8 cellular contexts compared by ENCODE assay signal in genomic region chr9:15423328-15423985, GRCh38. TPM values are rescaled to one million over a fixed set of nuclear protein-coding genes. Genes with fewer than 3 reads are reported as not detected.
A peak's percentile ranks its signal among the peaks of the same experiment; 100 is the strongest.
DNase-seq lines count a peak whose midpoint lies in the region; ATAC-seq, FAIRE-seq and TF ChIP-seq lines count a peak whose summit lies in the region.

No MANE protein-coding gene starts in this region.

- intact Hi-C loops in esophagus muscularis mucosa (cut with DNase I), result loop anchor here (5.0 to 10.0 kb wide), 3 partner anchors 51 to 129 kb away; partner anchors contain the start of gene CCDC171

- TF ChIP-seq CTCF in esophagus muscularis mucosa (IDR thresholded peaks at IDR 0.05), result no peak

- no peak for TF ChIP-seq POLR2A in H54 (IDR thresholded peaks at IDR 0.05; ENCODE audit: low read depth, low read length)
- no peak for TF ChIP-seq POLR2A in esophagus muscularis mucosa (IDR thresholded peaks at IDR 0.05; ENCODE audit: low read depth)

- H3K27ac ChIP-seq in esophagus muscularis mucosa (replicated peaks in 1 of 4), result peak overlapping the region; percentile 90 to 94 (median 92)

- H3K27me3 ChIP-seq in esophagus muscularis mucosa (no peaks in the 10 kb centered on the region), neuron (ENCODE audit: insufficient read depth, low read length) (no peaks in the 10 kb centered on the region)

- peaks cover 30 to 43% (median 43%) of the 10 kb centered on the region in 4 donors for H3K4me1 ChIP-seq in esophagus muscularis mucosa
- peaks cover 21% of the 10 kb centered on the region for H3K4me1 ChIP-seq in neuron (ENCODE audit: insufficient read depth, low read length)

- H3K36me3 ChIP-seq in esophagus muscularis mucosa, result peaks cover 7 to 30% (median 18%) of the 10 kb centered on the region in 4 donors
- peaks cover 31% of the 10 kb centered on the region for H3K36me3 ChIP-seq in neuron (ENCODE audit: insufficient read depth, low read length)

- no peak for TF ChIP-seq EP300 in esophagus muscularis mucosa (IDR thresholded peaks at IDR 0.05)

- peak overlapping the region; percentile 51 for H2AFZ ChIP-seq in neuron (ENCODE audit: low read depth, low read length)

- DNase-seq in AG08396 (ENCODE audit: low spot score), result peak; percentile 54
- DNase-seq in H54 (ENCODE audit: insufficient read length, low spot score), result no peak
- DNase-seq in esophagus muscularis mucosa (ENCODE audit: extremely low spot score), result no peak
- no peak for DNase-seq in NCI-H226
- no peak for DNase-seq in DMS153 treated with DMSO at 0.1 percent for 48 hours (lab: John Stamatoyannopoulos, UW; ENCODE audit: unreplicated experiment)
- DNase-seq in effector CD4-positive, alpha-beta T cell, result no peak

- FAIRE-seq in H54 (lab: Jason Lieb, UNC), result peak; percentile 53

- WGBS in esophagus muscularis mucosa, result 3% methylated on average over 16 of the region's 16 CpGs

- peak overlapping the region; percentile 79 to 93 (median 88) for H3K4me3 ChIP-seq in esophagus muscularis mucosa
- H3K4me3 ChIP-seq in neuron (ENCODE audit: low read length), result peak overlapping the region; percentile 95

- peak; percentile 27 for ATAC-seq in SK-N-SH treated with all-trans-retinoic acid at 6 μM for 48 hours

- H3K9me3 ChIP-seq in esophagus muscularis mucosa (no peaks in the 10 kb centered on the region), neuron (ENCODE audit: low read length) (no peaks in the 10 kb centered on the region)

TF ChIP-seq in SK-N-SH treated with all-trans-retinoic acid at 6 μM for 48 hours, 23 proteins besides CTCF, POLR2A, EP300 and RAD21:
- no peak for TF ChIP-seq PATZ1 (CRISPR knock-in tag; IDR thresholded peaks at IDR 0.05; ENCODE audit: borderline replicate concordance)
- no peak for TF ChIP-seq ZNF8 (CRISPR knock-in tag; IDR thresholded peaks at IDR 0.05)
- no peak for TF ChIP-seq TCF4 (CRISPR knock-in tag; IDR thresholded peaks at IDR 0.05; ENCODE audit: borderline replicate concordance)
- TF ChIP-seq ZFP30 (CRISPR knock-in tag; IDR thresholded peaks at IDR 0.05), result no peak
- no peak for TF ChIP-seq TSHZ2 (CRISPR knock-in tag; IDR thresholded peaks at IDR 0.05)
- no peak for TF ChIP-seq CSDC2 (CRISPR knock-in tag; IDR thresholded peaks at IDR 0.05)
- TF ChIP-seq ESRRG (CRISPR knock-in tag; IDR thresholded peaks at IDR 0.05), result no peak
- TF ChIP-seq ZC3H10 (CRISPR knock-in tag; IDR thresholded peaks at IDR 0.05), result no peak
- no peak for TF ChIP-seq TOX (CRISPR knock-in tag; IDR thresholded peaks at IDR 0.05; ENCODE audit: borderline replicate concordance)
- TF ChIP-seq SNAI2 (CRISPR knock-in tag; IDR thresholded peaks at IDR 0.05), result no peak
- TF ChIP-seq GLIS3 (CRISPR knock-in tag; IDR thresholded peaks at IDR 0.05), result no peak
- no peak for TF ChIP-seq ZFP3 (CRISPR knock-in tag; IDR thresholded peaks at IDR 0.05)

RNA-seq across cellular contexts. Expression of gene SNAPC3, which starts 0.8 kb away (rescaled TPM):
- total RNA-seq in esophagus muscularis mucosa, result 10 to 100 TPM; 26.3 to 38.8 (median 34.6) TPM
